In genomic region chr6:157205473-157206358, GRCh38 we compare ENCODE assay signal across 1 cellular context.
TF ChIP-seq lines count a peak whose summit lies in the region.

No MANE protein-coding gene starts in this region.

TF ChIP-seq in K562, 482 proteins besides CTCF, POLR2A, EP300 and RAD21 (continued from another document):
- TF ChIP-seq AFF1 (IDR thresholded peaks at IDR 0.05; ENCODE audit: low read depth in 1 of 2, partially characterized antibody in 2 of 2), result no peak
- no peak for TF ChIP-seq NCOA4 (IDR thresholded peaks at IDR 0.05; ENCODE audit: partially characterized antibody)
- TF ChIP-seq C11orf30 (IDR thresholded peaks at IDR 0.05; ENCODE audit: low read depth), result peak; percentile 52; the same call in 1 of the 2 replicates
TF ChIP-seq in K562: peak in this region for 2.
